ENCODE assay signal across 13 cellular contexts in genomic region chr7:151686016-151686766, GRCh38.
DNase-seq lines count a peak whose midpoint lies in the region; ATAC-seq and TF ChIP-seq lines count a peak whose summit lies in the region.
"Had no signal": no experiment of that assay in that cellular context is flagged by ENCODE, and none has a peak within 500 bp of the region (broad histone marks: within the 10 kb centered on the region; RNA-seq: fewer than 3 reads in every experiment).

No MANE protein-coding gene starts in this region.

- TF ChIP-seq CTCF in esophagus muscularis mucosa (IDR thresholded peaks at IDR 0.05) (no peak), transverse colon (IDR thresholded peaks at IDR 0.05) (no peak)

- H3K4ac ChIP-seq in neuronal stem cell (ENCODE audit: low read length): no peak overlapping the region

- H2BK12ac ChIP-seq in neuronal stem cell (ENCODE audit: low read length): no peak overlapping the region

- intact Hi-C loops in esophagus muscularis mucosa (cut with DNase I) (no loop called here), transverse colon (cut with DNase I; ENCODE audit: low total_unique reads) (no loop called here)
- intact Hi-C loops in activated CD4-positive, alpha-beta T cell treated with anti-CD3 and anti-CD28 coated beads, Interleukin-2, amount 10 ng/mL, durations not matched to agents 24 days and 14 days (cut with micrococcal nuclease): no loop called here

- peak overlapping the region; percentile 4 for H3K27ac Mint-ChIP-seq in activated T-cell treated with anti-CD3 and anti-CD28 coated beads, Interleukin-2, amount 50 U/mL, for 24 hours
- H3K27ac Mint-ChIP-seq in activated T-cell treated with anti-CD3 and anti-CD28 coated beads, Interleukin-2, amount 50 U/mL, for 72 hours: no peak overlapping the region
- H3K27ac Mint-ChIP-seq in activated CD4-positive, alpha-beta T cell treated with anti-CD3 and anti-CD28 coated beads, Interleukin-2, amount 10 ng/mL, durations not matched to agents 24 days and 14 days: no peak overlapping the region

- no peak overlapping the region for H3K4me3 Mint-ChIP-seq in activated T-cell treated with anti-CD3 and anti-CD28 coated beads, Interleukin-2, amount 50 U/mL, for 24 hours
- H3K4me3 Mint-ChIP-seq in activated T-cell treated with anti-CD3 and anti-CD28 coated beads, Interleukin-2, amount 50 U/mL, for 72 hours: no peak overlapping the region
- no peak overlapping the region for H3K4me3 Mint-ChIP-seq in activated CD4-positive, alpha-beta T cell treated with anti-CD3 and anti-CD28 coated beads, Interleukin-2, amount 10 ng/mL, durations not matched to agents 24 days and 14 days
- H3K4me3 Mint-ChIP-seq: CD4-positive, alpha-beta memory T cell had no signal

- H3K4me1 ChIP-seq in esophagus muscularis mucosa: peaks cover 42 to 65% (median 59%) of the 10 kb centered on the region in 4 donors
- H3K4me1 ChIP-seq in neuronal stem cell (ENCODE audit: control insufficient read depth in 2 of 2, insufficient read depth in 1 of 2, low read depth in 1 of 2, low read length in 2 of 2): peaks cover 9 to 14% of the 10 kb centered on the region in 2 donors
- H3K4me1 ChIP-seq in transverse colon: peaks cover 0 to 9% (median 0%) of the 10 kb centered on the region in 4 donors

- H3K27me3 Mint-ChIP-seq in activated T-cell treated with anti-CD3 and anti-CD28 coated beads, Interleukin-2, amount 50 U/mL, for 24 hours: no peaks in the 10 kb centered on the region
- H3K27me3 Mint-ChIP-seq in activated T-cell treated with anti-CD3 and anti-CD28 coated beads, Interleukin-2, amount 50 U/mL, for 72 hours (ENCODE audit: low read depth): no peaks in the 10 kb centered on the region
- no peaks in the 10 kb centered on the region for H3K27me3 Mint-ChIP-seq in activated CD4-positive, alpha-beta T cell treated with anti-CD3 and anti-CD28 coated beads, Interleukin-2, amount 10 ng/mL, durations not matched to agents 24 days and 14 days
- H3K27me3 Mint-ChIP-seq: CD4-positive, alpha-beta memory T cell had no signal

- H2AFZ ChIP-seq in neuronal stem cell (ENCODE audit: low read length): no peak overlapping the region

- no peak overlapping the region for H3K4me3 ChIP-seq in esophagus muscularis mucosa
- no peak overlapping the region for H3K4me3 ChIP-seq in neuronal stem cell (ENCODE audit: low read length in 2 of 2)
- H3K4me3 ChIP-seq in transverse colon: no peak overlapping the region
- H3K4me3 ChIP-seq: uterus had no signal

- no peaks in the 10 kb centered on the region for H3K79me1 ChIP-seq in neuronal stem cell (ENCODE audit: low read depth, low read length)

- H3K27ac ChIP-seq in esophagus muscularis mucosa (replicated peaks in 1 of 4) (peak overlapping the region; percentile 64 to 78 (median 75)), neuronal stem cell (replicated peaks; ENCODE audit: low read length) (no peak overlapping the region), transverse colon (peak overlapping the region in 3 of 4 donors; percentile 9 to 42 (median 41))

- no peak overlapping the region for H4K8ac ChIP-seq in neuronal stem cell (ENCODE audit: low read depth, low read length)

- H3K18ac ChIP-seq in neuronal stem cell (ENCODE audit: low read length): peak overlapping the region; percentile 5

- no peaks in the 10 kb centered on the region for H3K36me3 Mint-ChIP-seq in activated T-cell treated with anti-CD3 and anti-CD28 coated beads, Interleukin-2, amount 50 U/mL, for 24 hours (ENCODE audit: low read depth)
- H3K36me3 Mint-ChIP-seq in activated T-cell treated with anti-CD3 and anti-CD28 coated beads, Interleukin-2, amount 50 U/mL, for 72 hours (ENCODE audit: insufficient read depth in 2 of 2): no peaks in the 10 kb centered on the region
- H3K36me3 Mint-ChIP-seq in activated CD4-positive, alpha-beta T cell treated with anti-CD3 and anti-CD28 coated beads, Interleukin-2, amount 10 ng/mL, durations not matched to agents 24 days and 14 days (ENCODE audit: low read depth): no peaks in the 10 kb centered on the region

- DNase-seq in activated T-cell treated with anti-CD3 and anti-CD28 coated beads, Interleukin-2, amount 50 U/mL, for 24 hours: no peak
- no peak for DNase-seq in activated T-cell treated with anti-CD3 and anti-CD28 coated beads, Interleukin-2, amount 50 U/mL, for 72 hours
- DNase-seq in esophagus muscularis mucosa (ENCODE audit: extremely low spot score) (no peak), neuronal stem cell (ENCODE audit: low spot score) (no peak), transverse colon (no peak), islet precursor cell (no peak), NCI-H1092 (lab: John Stamatoyannopoulos, UW) (no peak)
- no peak for DNase-seq in activated CD4-positive, alpha-beta T cell treated with anti-CD3 and anti-CD28 coated beads, Interleukin-2, amount 10 ng/mL, durations not matched to agents 24 days and 14 days
- DNase-seq: amygdala; CD4-positive, alpha-beta memory T cell; midbrain; MV-4-11; uterus had no signal

- H3K23ac ChIP-seq in neuronal stem cell (ENCODE audit: low read depth, low read length, poor library complexity): no peak overlapping the region

- no peak overlapping the region for H3K9ac ChIP-seq in neuronal stem cell (ENCODE audit: low read depth, low read length, poor library complexity)

- no peak overlapping the region for H3K4me2 ChIP-seq in neuronal stem cell (ENCODE audit: insufficient read depth, low read length, poor library complexity, severe bottlenecking)

- no peak overlapping the region for H2AK5ac ChIP-seq in neuronal stem cell (ENCODE audit: low read depth, low read length)

- no peak overlapping the region for H4K91ac ChIP-seq in neuronal stem cell (ENCODE audit: low read depth, low read length, poor library complexity)

- no peak for ATAC-seq in activated T-cell treated with anti-CD3 and anti-CD28 coated beads, Interleukin-2, amount 50 U/mL, for 72 hours (replicated peaks in 1 of 2)

- no peak for TF ChIP-seq POLR2A in esophagus muscularis mucosa (IDR thresholded peaks at IDR 0.05; ENCODE audit: low read depth)
- no peak for TF ChIP-seq POLR2A in transverse colon (IDR thresholded peaks at IDR 0.05)

- no peak overlapping the region for H3K14ac ChIP-seq in neuronal stem cell (ENCODE audit: low read length)

- in situ Hi-C loops in transverse colon (cut with MboI; ENCODE audit: low pct_ligation_motif_present in 1 of 4, low pct_unique_long_range_greater_than_20kb in 1 of 4, low sequenced_read_pairs in 3 of 4): no loop called here

- no peak overlapping the region for H2BK120ac ChIP-seq in neuronal stem cell (ENCODE audit: low read depth, low read length)

- no peak overlapping the region for H2BK5ac ChIP-seq in neuronal stem cell (ENCODE audit: low read length)

- H3K4me1 Mint-ChIP-seq in activated T-cell treated with anti-CD3 and anti-CD28 coated beads, Interleukin-2, amount 50 U/mL, for 24 hours (ENCODE audit: low read depth): peaks cover 2% of the 10 kb centered on the region
- H3K4me1 Mint-ChIP-seq in activated T-cell treated with anti-CD3 and anti-CD28 coated beads, Interleukin-2, amount 50 U/mL, for 72 hours (ENCODE audit: low read depth): no peaks in the 10 kb centered on the region
- no peaks in the 10 kb centered on the region for H3K4me1 Mint-ChIP-seq in activated CD4-positive, alpha-beta T cell treated with anti-CD3 and anti-CD28 coated beads, Interleukin-2, amount 10 ng/mL, durations not matched to agents 24 days and 14 days

- H3K27me3 ChIP-seq in esophagus muscularis mucosa (no peaks in the 10 kb centered on the region), neuronal stem cell (ENCODE audit: control insufficient read depth in 3 of 3, insufficient read depth in 3 of 3, low read depth in 1 of 3, low read length in 3 of 3) (no peaks in the 10 kb centered on the region), transverse colon (no peaks in the 10 kb centered on the region)
- H3K27me3 ChIP-seq: uterus had no signal

- WGBS in esophagus muscularis mucosa: 69% methylated on average over 13 of the region's 13 CpGs
- WGBS in neuronal stem cell (ENCODE audit: extremely low coverage in 2 of 2, insufficient read length in 2 of 2, insufficient replicate concordance in 1 of 2), 2 donors: no CpG with 5 or more reads among the region's 13 CpGs
- WGBS in transverse colon (ENCODE audit: low coverage in 1 of 2), 2 donors: 87% methylated on average over 13 of the region's 13 CpGs; no CpG with 5 or more reads in 1 of the 2 donors

- H3K9me3 ChIP-seq in esophagus muscularis mucosa (no peaks in the 10 kb centered on the region), neuronal stem cell (replicated peaks in 1 of 2; ENCODE audit: control insufficient read depth in 2 of 2, insufficient read depth in 1 of 2, low read depth in 1 of 2, low read length in 2 of 2) (peaks cover 0 to 2% of the 10 kb centered on the region in 2 donors), transverse colon (no peaks in the 10 kb centered on the region)
- H3K9me3 ChIP-seq: uterus had no signal

- H3K36me3 ChIP-seq in esophagus muscularis mucosa (no peaks in the 10 kb centered on the region), neuronal stem cell (replicated peaks in 1 of 2; ENCODE audit: control insufficient read depth in 2 of 2, insufficient read depth in 2 of 2, low read length in 2 of 2) (no peaks in the 10 kb centered on the region), transverse colon (no peaks in the 10 kb centered on the region)
- H3K36me3 ChIP-seq: uterus had no signal

- H2BK15ac ChIP-seq in neuronal stem cell (ENCODE audit: low read length): no peak overlapping the region

- H3K9me3 Mint-ChIP-seq in activated T-cell treated with anti-CD3 and anti-CD28 coated beads, Interleukin-2, amount 50 U/mL, for 24 hours: no peaks in the 10 kb centered on the region
- H3K9me3 Mint-ChIP-seq in activated T-cell treated with anti-CD3 and anti-CD28 coated beads, Interleukin-2, amount 50 U/mL, for 72 hours: no peaks in the 10 kb centered on the region
- H3K9me3 Mint-ChIP-seq in activated CD4-positive, alpha-beta T cell treated with anti-CD3 and anti-CD28 coated beads, Interleukin-2, amount 10 ng/mL, durations not matched to agents 24 days and 14 days: no peaks in the 10 kb centered on the region
- H3K9me3 Mint-ChIP-seq: CD4-positive, alpha-beta memory T cell had no signal

- TF ChIP-seq EP300 in esophagus muscularis mucosa (IDR thresholded peaks at IDR 0.05) (no peak), transverse colon (IDR thresholded peaks at IDR 0.05; ENCODE audit: low read depth) (no peak)
